21 cellular contexts compared by ENCODE assay signal in genomic region chr3:40108643-40109042, GRCh38.
"Had no signal": no experiment of that assay in that cellular context is flagged by ENCODE, and none has a peak within 500 bp of the region (broad histone marks: within the 10 kb centered on the region; RNA-seq: fewer than 3 reads in every experiment).

No MANE protein-coding gene starts in this region.

- H3K27ac ChIP-seq: neutrophil, right lobe of liver, testis, transverse colon had no signal

- H3K4me3 ChIP-seq: ovary, right lobe of liver, testis, transverse colon had no signal

- H3K4me1 ChIP-seq: right lobe of liver, testis, transverse colon had no signal

- DNase-seq: activated CD4-positive, alpha-beta memory T cell treated with anti-CD3 and anti-CD28 coated beads, Interleukin-2, amount 10 ng/mL, durations not matched to agents 7 days and 5 days; activated CD4-positive, alpha-beta T cell treated with anti-CD3 and anti-CD28 coated beads for 1 hour; activated CD4-positive, alpha-beta T cell treated with anti-CD3 and anti-CD28 coated beads, Interleukin-2, amount 10 ng/mL, durations not matched to agents 7 days and 5 days; activated CD8-positive, alpha-beta memory T cell treated with anti-CD3 and anti-CD28 coated beads, Interleukin-2, amount 50 U/mL, for 48 hours; activated gamma-delta T cell treated with Interleukin-2 at 50 U/mL for 16 hours; activated naive CD8-positive, alpha-beta T cell treated with anti-CD3 and anti-CD28 coated beads, Interleukin-2, amount 50 U/mL, for 24 hours; activated T-cell treated with anti-CD3 and anti-CD28 coated beads, Interleukin-2, amount 50 U/mL, for 24 hours; dermis blood vessel endothelial cell; effector CD4-positive, alpha-beta T cell; foreskin melanocyte; islet precursor cell; left cardiac atrium; left ventricle myocardium superior; ovary; right lobe of liver; stimulated activated CD4-positive, alpha-beta T cell treated with anti-CD3 and anti-CD28 coated beads, Interleukin-2, amount 100 ng/mL, for 48 hours; stimulated activated naive CD8-positive, alpha-beta T cell treated with anti-CD3 and anti-CD28 coated beads, Interleukin-15, Interleukin-2, amounts not matched to agents 100 U/mL and 50 U/mL, for 24 hours; T-helper 2 cell; testis; transverse colon had no signal

- H3K27me3 ChIP-seq: neutrophil, ovary, right lobe of liver, testis, transverse colon had no signal

- H3K36me3 ChIP-seq: neutrophil, ovary, right lobe of liver, transverse colon had no signal

- H3K9me3 ChIP-seq: neutrophil, ovary, right lobe of liver, testis, transverse colon had no signal

- ATAC-seq: activated naive CD8-positive, alpha-beta T cell treated with anti-CD3 and anti-CD28 coated beads, Interleukin-2, amount 50 U/mL, for 24 hours; left cardiac atrium; left ventricle myocardium superior; stimulated activated naive CD8-positive, alpha-beta T cell treated with anti-CD3 and anti-CD28 coated beads, Interleukin-15, Interleukin-2, amounts not matched to agents 100 U/mL and 50 U/mL, for 24 hours had no signal
